In the genomic region with DNA sequence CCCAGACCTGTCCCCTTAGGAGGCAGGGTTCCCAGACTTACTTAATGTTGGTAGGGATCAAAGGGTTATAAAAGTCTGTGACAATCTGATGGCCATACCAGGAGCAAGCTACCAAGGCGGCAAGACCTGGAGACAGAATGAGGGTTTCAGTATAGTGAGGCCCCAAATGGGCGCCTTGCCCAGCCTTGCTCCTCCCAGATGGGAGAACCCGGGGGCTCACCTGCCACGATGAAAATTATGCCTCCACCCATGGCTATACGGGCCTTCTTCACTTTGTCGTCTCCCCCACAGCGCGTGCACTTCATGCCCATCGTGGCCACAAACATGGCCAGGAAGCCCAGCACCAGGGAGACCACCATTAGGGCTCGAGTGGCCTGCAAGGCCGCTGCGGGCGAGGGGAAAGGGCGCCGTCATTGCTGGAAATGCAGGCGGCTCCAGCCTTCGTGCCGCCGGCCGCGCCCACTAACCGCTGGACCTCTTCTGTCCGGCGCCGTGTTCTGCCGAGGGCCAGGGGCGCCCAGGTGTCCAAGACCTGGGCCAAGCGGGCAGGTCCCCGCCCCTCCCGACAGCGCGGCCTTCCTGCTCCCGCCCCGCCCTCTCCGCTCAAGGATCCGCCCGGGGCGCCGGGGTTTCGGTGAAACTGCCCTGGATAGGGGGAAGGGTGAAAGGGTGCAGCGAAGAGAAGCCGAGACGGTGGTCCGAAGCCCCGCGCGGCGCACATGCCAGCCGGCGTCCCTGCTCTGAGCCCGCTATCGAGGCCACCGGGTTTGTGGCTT, we compare ENCODE assay signal across 8 cellular contexts. TPM values are rescaled to one million over a fixed set of nuclear protein-coding genes. Genes with fewer than 3 reads are reported as not detected.
DNase-seq lines count a peak whose midpoint lies in the region; ATAC-seq, FAIRE-seq and TF ChIP-seq lines count a peak whose summit lies in the region.

No MANE protein-coding gene starts in this region.

- H3K9ac ChIP-seq in HepG2 (ENCODE audit: insufficient read depth, low read depth, low read length), result no peak overlapping the region

- H3K9me3 ChIP-seq in HepG2 (ENCODE audit: low read length) (no peaks in the 10 kb centered on the region), testis (no peaks in the 10 kb centered on the region)

- H3K27ac ChIP-seq in HepG2 (ENCODE audit: extremely low read length, insufficient read depth, low read length) (no peak overlapping the region), testis (no peak overlapping the region)

- POLR2A ChIA-PET in HepG2 (lab: Yijun Ruan, JAX), result interaction anchor here (1.2 kb wide), 1 partner anchor 10 kb away, joined by 4 read pairs; no protein-coding TSS in a partner anchor

- DNase-seq in ELF-1 (ENCODE audit: low read depth, low spot score), result peak; percentile 78
- DNase-seq in NCI-H2171 (lab: John Stamatoyannopoulos, UW), result peak; percentile 14
- no peak for DNase-seq in cardiac fibroblast (ENCODE audit: low read depth in 2 of 2)
- DNase-seq in HepG2 (ENCODE audit: low spot score), result no peak
- DNase-seq in testis, result no peak
- DNase-seq in SKM-1 treated with dmso at 0.1 percent for 144 hours (lab: John Stamatoyannopoulos, UW; ENCODE audit: unreplicated experiment), result no peak

- H3K36me3 ChIP-seq in HepG2 (replicated peaks in 1 of 2; ENCODE audit: control insufficient read depth in 1 of 2, insufficient read depth in 2 of 2, low read length in 2 of 2), result 0 out of 5 replicates have a peak, but pooled peaks cover 0 to 3% of the 10 kb centered on the region in 2 experiments
- no peaks in the 10 kb centered on the region for H3K36me3 ChIP-seq in testis (ENCODE audit: low read depth, missing control alignments)

- CTCF ChIA-PET in HepG2 (lab: Yijun Ruan, JAX; ENCODE audit: low intra/inter-chr PET ratio, low total read pairs), result no interaction called here

- 96% methylated on average over 38 of the region's 53 CpGs for WGBS in HepG2 (ENCODE audit: low lambda C conversion rate)
- 8 to 40% methylated on average over 1 to 33 of the region's 53 CpGs for WGBS in testis, 2 donors

- H2AFZ ChIP-seq in HepG2 (ENCODE audit: low read length), result no peak overlapping the region

- TF ChIP-seq EP300 in HepG2 (IDR thresholded peaks at IDR 0.05; ENCODE audit: low read depth in 2 of 2, low read length in 2 of 2), result no peak
- TF ChIP-seq EP300 in HepG2 (CRISPR knock-in tag; IDR thresholded peaks at IDR 0.05; ENCODE audit: borderline replicate concordance), result no peak

- no peak overlapping the region for H3K4me2 ChIP-seq in HepG2 (ENCODE audit: low read depth, low read length)

- H3K4me3 ChIP-seq in cardiac fibroblast (replicated peaks in 1 of 2; ENCODE audit: low read depth in 2 of 2, low read length in 2 of 2), result peak overlapping the region; percentile 35 to 36
- H3K4me3 ChIP-seq in HepG2 (replicated peaks in 1 of 3; ENCODE audit: insufficient read depth in 1 of 3, low read depth in 2 of 3, low read length in 3 of 3), result no peak overlapping the region
- H3K4me3 ChIP-seq in testis, result peak overlapping the region; percentile 45 to 52

- ATAC-seq in HepG2 (no peak), HG02623 (IDR thresholded peaks at IDR 0.05; ENCODE audit: unreplicated experiment) (no peak), HG03135 (IDR thresholded peaks at IDR 0.05; ENCODE audit: unreplicated experiment) (no peak)

- TF ChIP-seq RAD21 in HepG2 (CRISPR knock-in tag; IDR thresholded peaks at IDR 0.05), result no peak

- H4K20me1 ChIP-seq in HepG2 (ENCODE audit: insufficient read depth, low read length), result no peaks in the 10 kb centered on the region

- no peaks in the 10 kb centered on the region for H3K79me2 ChIP-seq in HepG2 (ENCODE audit: insufficient read depth, low read length)

- H3K4me1 ChIP-seq in HepG2 (ENCODE audit: insufficient read depth, low read length) (peaks cover 62% of the 10 kb centered on the region), testis (peaks cover 8% of the 10 kb centered on the region)

- TF ChIP-seq CTCF in cardiac fibroblast (IDR thresholded peaks at IDR 0.05; ENCODE audit: low read depth, low read length), result no peak
- no peak for TF ChIP-seq CTCF in HepG2 (CRISPR knock-in tag; IDR thresholded peaks at IDR 0.05)
- TF ChIP-seq CTCF in testis (IDR thresholded peaks at IDR 0.05), result no peak

- in situ Hi-C loops in HepG2 (cut with HindIII; ENCODE audit: extremely low pct_ligation_motif_present, low pct_unique_long_range_greater_than_20kb), result no loop called here

- no peaks in the 10 kb centered on the region for H3K27me3 ChIP-seq in HepG2 (ENCODE audit: control insufficient read depth in 1 of 2, insufficient read depth in 2 of 2, low read length in 2 of 2)
- no peaks in the 10 kb centered on the region for H3K27me3 ChIP-seq in testis

- no peak for FAIRE-seq in HepG2 (lab: Jason Lieb, UNC)

- no peak for TF ChIP-seq POLR2A in HepG2 (IDR thresholded peaks at IDR 0.05; ENCODE audit: insufficient read depth in 1 of 2, low read depth in 2 of 2, low read length in 2 of 2)
- no peak for TF ChIP-seq POLR2A in testis (IDR thresholded peaks at IDR 0.05)

- intact Hi-C loops in HepG2 (cut with micrococcal nuclease; ENCODE audit: unreplicated experiment), result no loop called here
- intact Hi-C loops in testis (cut with DNase I; ENCODE audit: low total_unique reads), result no loop called here

- no TSS peak for BruUV-seq in HepG2 (replicated peaks; lab: Mats Ljungman, UMichigan)

RNA-seq across cellular contexts. Expression of a gene that starts 1.5 kb away (rescaled TPM):
- total RNA-seq in HepG2 (2016; rRNA removed; fragmentation: Illumina TruSeq; extraction: Trizol) (not detected in 2 replicates), testis (1 to 10 TPM; 4.5 to 6.9 TPM)
- total RNA-seq in HepG2 (2016; cell fraction: cytosol; rRNA removed; fragmentation: Illumina TruSeq; extraction: Trizol; ENCODE audit: low read depth), result not detected in 2 replicates
- total RNA-seq in HepG2 (2016; cell fraction: insoluble cytoplasmic fraction; rRNA removed; fragmentation: Illumina TruSeq; extraction: Trizol), result not detected in 2 replicates
- not detected in 2 replicates for total RNA-seq in HepG2 (2016; cell fraction: membrane; rRNA removed; fragmentation: Illumina TruSeq; extraction: Trizol)
- not detected in 2 replicates for total RNA-seq in HepG2 (2016; cell fraction: nucleus; rRNA removed; fragmentation: Illumina TruSeq; extraction: Trizol)
- polyA plus RNA-seq in HepG2 (2011; rRNA removed) (not detected in 2 replicates), testis (ENCODE audit: insufficient read depth, low read depth, low replicate concordance) (8.8 TPM)
- polyA plus RNA-seq in HepG2 (2011; cell fraction: cytosol; rRNA removed), result not detected in 2 replicates
- not detected in 2 replicates for polyA plus RNA-seq in HepG2 (2011; cell fraction: nucleus; rRNA removed)
- not detected in 2 replicates for polyA plus RNA-seq in HepG2 (2012)
- polyA plus RNA-seq in HepG2 (2016; cell fraction: cytosol; fragmentation: Illumina TruSeq; extraction: Trizol; ENCODE audit: low read depth), result not detected in 2 replicates
- polyA plus RNA-seq in HepG2 (2016; cell fraction: insoluble cytoplasmic fraction; fragmentation: Illumina TruSeq; extraction: Trizol; ENCODE audit: low read depth), result not detected in 2 replicates
- not detected in 2 replicates for polyA plus RNA-seq in HepG2 (2016; cell fraction: membrane; fragmentation: Illumina TruSeq; extraction: Trizol; ENCODE audit: low read depth)
- polyA plus RNA-seq in HepG2 (2016; cell fraction: nucleus; fragmentation: Illumina TruSeq; extraction: Trizol; ENCODE audit: insufficient read depth, low read depth), result not detected in 2 replicates
- 10.0 TPM in 1 of 2 replicates, not detected in the other for polyA minus RNA-seq in HepG2 (2011; rRNA and poly(A)+ RNA removed; ENCODE audit: low replicate concordance)
- polyA minus RNA-seq in HepG2 (2011; cell fraction: cytosol; rRNA and poly(A)+ RNA removed), result not detected in 2 replicates
- not detected in 2 replicates for polyA minus RNA-seq in HepG2 (2011; cell fraction: nucleus; rRNA and poly(A)+ RNA removed)

RNA-seq across cellular contexts. Expression of a gene that starts 8.8 kb away (rescaled TPM):
- 68.0 and 69.8 TPM in 2 replicates for total RNA-seq in HepG2 (2016; rRNA removed; fragmentation: Illumina TruSeq; extraction: Trizol)
- 111 and 129 TPM in 2 replicates for total RNA-seq in HepG2 (2016; cell fraction: cytosol; rRNA removed; fragmentation: Illumina TruSeq; extraction: Trizol; ENCODE audit: low read depth)
- total RNA-seq in HepG2 (2016; cell fraction: insoluble cytoplasmic fraction; rRNA removed; fragmentation: Illumina TruSeq; extraction: Trizol), result 64.4 and 71.8 TPM in 2 replicates
- total RNA-seq in HepG2 (2016; cell fraction: membrane; rRNA removed; fragmentation: Illumina TruSeq; extraction: Trizol), result 142 and 154 TPM in 2 replicates
- 40.7 and 41.3 TPM in 2 replicates for total RNA-seq in HepG2 (2016; cell fraction: nucleus; rRNA removed; fragmentation: Illumina TruSeq; extraction: Trizol)
- 67.6 and 75.4 TPM in 2 replicates for polyA plus RNA-seq in HepG2 (2011; rRNA removed)
- 79.0 and 80.4 TPM in 2 replicates for polyA plus RNA-seq in HepG2 (2011; cell fraction: cytosol; rRNA removed)
- polyA plus RNA-seq in HepG2 (2011; cell fraction: nucleus; rRNA removed), result 109 and 116 TPM in 2 replicates
- 54.3 and 56.5 TPM in 2 replicates for polyA plus RNA-seq in HepG2 (2012)
- polyA plus RNA-seq in HepG2 (2016; cell fraction: cytosol; fragmentation: Illumina TruSeq; extraction: Trizol; ENCODE audit: low read depth), result 153 and 183 TPM in 2 replicates
- polyA plus RNA-seq in HepG2 (2016; cell fraction: insoluble cytoplasmic fraction; fragmentation: Illumina TruSeq; extraction: Trizol; ENCODE audit: low read depth), result 78.9 and 80.0 TPM in 2 replicates
- polyA plus RNA-seq in HepG2 (2016; cell fraction: membrane; fragmentation: Illumina TruSeq; extraction: Trizol; ENCODE audit: low read depth), result 162 and 180 TPM in 2 replicates
- polyA plus RNA-seq in HepG2 (2016; cell fraction: nucleus; fragmentation: Illumina TruSeq; extraction: Trizol; ENCODE audit: insufficient read depth, low read depth), result 87.0 and 90.3 TPM in 2 replicates
- 70.4 and 79.0 TPM in 2 replicates for polyA minus RNA-seq in HepG2 (2011; rRNA and poly(A)+ RNA removed; ENCODE audit: low replicate concordance)
- 19.7 and 20.9 TPM in 2 replicates for polyA minus RNA-seq in HepG2 (2011; cell fraction: cytosol; rRNA and poly(A)+ RNA removed)
- polyA minus RNA-seq in HepG2 (2011; cell fraction: nucleus; rRNA and poly(A)+ RNA removed), result 29.2 and 33.6 TPM in 2 replicates
- total RNA-seq in testis, result 100 to 1,000 TPM; 107 to 123 TPM
- 295 TPM for polyA plus RNA-seq in testis (ENCODE audit: insufficient read depth, low read depth, low replicate concordance)

RNA-seq across cellular contexts. Expression of a gene that starts 9.3 kb away (rescaled TPM):
- total RNA-seq in HepG2 (2016; rRNA removed; fragmentation: Illumina TruSeq; extraction: Trizol) (19.8 and 32.0 TPM in 2 replicates), testis (10 to 100 TPM; 86.4 to 94.0 TPM)
- 19.4 and 21.9 TPM in 2 replicates for total RNA-seq in HepG2 (2016; cell fraction: cytosol; rRNA removed; fragmentation: Illumina TruSeq; extraction: Trizol; ENCODE audit: low read depth)
- 18.5 and 25.6 TPM in 2 replicates for total RNA-seq in HepG2 (2016; cell fraction: insoluble cytoplasmic fraction; rRNA removed; fragmentation: Illumina TruSeq; extraction: Trizol)
- total RNA-seq in HepG2 (2016; cell fraction: membrane; rRNA removed; fragmentation: Illumina TruSeq; extraction: Trizol), result 66.8 and 71.2 TPM in 2 replicates
- 30.3 and 34.3 TPM in 2 replicates for total RNA-seq in HepG2 (2016; cell fraction: nucleus; rRNA removed; fragmentation: Illumina TruSeq; extraction: Trizol)
- polyA plus RNA-seq in HepG2 (2011; rRNA removed) (118 and 126 TPM in 2 replicates), testis (ENCODE audit: insufficient read depth, low read depth, low replicate concordance) (138 TPM)
- polyA plus RNA-seq in HepG2 (2011; cell fraction: cytosol; rRNA removed), result 101 and 109 TPM in 2 replicates
- polyA plus RNA-seq in HepG2 (2011; cell fraction: nucleus; rRNA removed), result 101 and 114 TPM in 2 replicates
- polyA plus RNA-seq in HepG2 (2012), result 127 and 151 TPM in 2 replicates
- polyA plus RNA-seq in HepG2 (2016; cell fraction: cytosol; fragmentation: Illumina TruSeq; extraction: Trizol; ENCODE audit: low read depth), result 143 and 153 TPM in 2 replicates
- 110 and 145 TPM in 2 replicates for polyA plus RNA-seq in HepG2 (2016; cell fraction: insoluble cytoplasmic fraction; fragmentation: Illumina TruSeq; extraction: Trizol; ENCODE audit: low read depth)
- polyA plus RNA-seq in HepG2 (2016; cell fraction: membrane; fragmentation: Illumina TruSeq; extraction: Trizol; ENCODE audit: low read depth), result 280 and 308 TPM in 2 replicates
- 149 and 153 TPM in 2 replicates for polyA plus RNA-seq in HepG2 (2016; cell fraction: nucleus; fragmentation: Illumina TruSeq; extraction: Trizol; ENCODE audit: insufficient read depth, low read depth)
- 128 and 176 TPM in 2 replicates for polyA minus RNA-seq in HepG2 (2011; rRNA and poly(A)+ RNA removed; ENCODE audit: low replicate concordance)
- 85.9 and 95.1 TPM in 2 replicates for polyA minus RNA-seq in HepG2 (2011; cell fraction: cytosol; rRNA and poly(A)+ RNA removed)
- polyA minus RNA-seq in HepG2 (2011; cell fraction: nucleus; rRNA and poly(A)+ RNA removed), result 45.1 and 50.7 TPM in 2 replicates

RNA-seq across cellular contexts. Expression of a gene that starts 18.5 kb away (rescaled TPM):
- total RNA-seq in HepG2 (2016; rRNA removed; fragmentation: Illumina TruSeq; extraction: Trizol) (161 and 239 TPM in 2 replicates), testis (100 to 1,000 TPM; 521 to 683 TPM)
- 90.5 and 100 TPM in 2 replicates for total RNA-seq in HepG2 (2016; cell fraction: cytosol; rRNA removed; fragmentation: Illumina TruSeq; extraction: Trizol; ENCODE audit: low read depth)
- 168 and 250 TPM in 2 replicates for total RNA-seq in HepG2 (2016; cell fraction: insoluble cytoplasmic fraction; rRNA removed; fragmentation: Illumina TruSeq; extraction: Trizol)
- total RNA-seq in HepG2 (2016; cell fraction: membrane; rRNA removed; fragmentation: Illumina TruSeq; extraction: Trizol), result 138 and 155 TPM in 2 replicates
- total RNA-seq in HepG2 (2016; cell fraction: nucleus; rRNA removed; fragmentation: Illumina TruSeq; extraction: Trizol), result 68.4 and 69.0 TPM in 2 replicates
- polyA plus RNA-seq in HepG2 (2011; rRNA removed) (274 and 310 TPM in 2 replicates), testis (ENCODE audit: insufficient read depth, low read depth, low replicate concordance) (1,171 TPM)
- 305 and 428 TPM in 2 replicates for polyA plus RNA-seq in HepG2 (2011; cell fraction: cytosol; rRNA removed)
- polyA plus RNA-seq in HepG2 (2011; cell fraction: nucleus; rRNA removed), result 83.2 and 122 TPM in 2 replicates
- 331 and 348 TPM in 2 replicates for polyA plus RNA-seq in HepG2 (2012)
- polyA plus RNA-seq in HepG2 (2016; cell fraction: cytosol; fragmentation: Illumina TruSeq; extraction: Trizol; ENCODE audit: low read depth), result 210 and 241 TPM in 2 replicates
- 472 and 477 TPM in 2 replicates for polyA plus RNA-seq in HepG2 (2016; cell fraction: insoluble cytoplasmic fraction; fragmentation: Illumina TruSeq; extraction: Trizol; ENCODE audit: low read depth)
- polyA plus RNA-seq in HepG2 (2016; cell fraction: membrane; fragmentation: Illumina TruSeq; extraction: Trizol; ENCODE audit: low read depth), result 260 and 279 TPM in 2 replicates
- polyA plus RNA-seq in HepG2 (2016; cell fraction: nucleus; fragmentation: Illumina TruSeq; extraction: Trizol; ENCODE audit: insufficient read depth, low read depth), result 204 and 210 TPM in 2 replicates
- 234 and 265 TPM in 2 replicates for polyA minus RNA-seq in HepG2 (2011; rRNA and poly(A)+ RNA removed; ENCODE audit: low replicate concordance)
- polyA minus RNA-seq in HepG2 (2011; cell fraction: cytosol; rRNA and poly(A)+ RNA removed), result 83.4 and 114 TPM in 2 replicates
- 37.2 and 53.3 TPM in 2 replicates for polyA minus RNA-seq in HepG2 (2011; cell fraction: nucleus; rRNA and poly(A)+ RNA removed)

RNA-seq across cellular contexts. Expression of a gene that starts 20.7 kb away (rescaled TPM):
- total RNA-seq in HepG2 (2016; rRNA removed; fragmentation: Illumina TruSeq; extraction: Trizol), result 2.6 and 5.8 TPM in 2 replicates
- total RNA-seq in HepG2 (2016; cell fraction: cytosol; rRNA removed; fragmentation: Illumina TruSeq; extraction: Trizol; ENCODE audit: low read depth), result 1.1 and 1.3 TPM in 2 replicates
- 2.6 and 6.2 TPM in 2 replicates for total RNA-seq in HepG2 (2016; cell fraction: insoluble cytoplasmic fraction; rRNA removed; fragmentation: Illumina TruSeq; extraction: Trizol)
- 2.9 and 3.0 TPM in 2 replicates for total RNA-seq in HepG2 (2016; cell fraction: membrane; rRNA removed; fragmentation: Illumina TruSeq; extraction: Trizol)
- total RNA-seq in HepG2 (2016; cell fraction: nucleus; rRNA removed; fragmentation: Illumina TruSeq; extraction: Trizol), result 5.2 and 8.4 TPM in 2 replicates
- 4.9 and 6.3 TPM in 2 replicates for polyA plus RNA-seq in HepG2 (2011; rRNA removed)
- 3.9 and 5.4 TPM in 2 replicates for polyA plus RNA-seq in HepG2 (2011; cell fraction: cytosol; rRNA removed)
- polyA plus RNA-seq in HepG2 (2011; cell fraction: nucleus; rRNA removed), result 13.8 and 15.9 TPM in 2 replicates
- 1.9 and 2.8 TPM in 2 replicates for polyA plus RNA-seq in HepG2 (2012)
- polyA plus RNA-seq in HepG2 (2016; cell fraction: cytosol; fragmentation: Illumina TruSeq; extraction: Trizol; ENCODE audit: low read depth), result 0.44 and 0.46 TPM in 2 replicates
- 1.6 and 2.0 TPM in 2 replicates for polyA plus RNA-seq in HepG2 (2016; cell fraction: insoluble cytoplasmic fraction; fragmentation: Illumina TruSeq; extraction: Trizol; ENCODE audit: low read depth)
- 1.1 and 1.3 TPM in 2 replicates for polyA plus RNA-seq in HepG2 (2016; cell fraction: membrane; fragmentation: Illumina TruSeq; extraction: Trizol; ENCODE audit: low read depth)
- 8.0 and 10.3 TPM in 2 replicates for polyA plus RNA-seq in HepG2 (2016; cell fraction: nucleus; fragmentation: Illumina TruSeq; extraction: Trizol; ENCODE audit: insufficient read depth, low read depth)
- polyA minus RNA-seq in HepG2 (2011; rRNA and poly(A)+ RNA removed; ENCODE audit: low replicate concordance), result 0.68 and 20.8 TPM in 2 replicates
- 5.3 and 5.8 TPM in 2 replicates for polyA minus RNA-seq in HepG2 (2011; cell fraction: cytosol; rRNA and poly(A)+ RNA removed)
- polyA minus RNA-seq in HepG2 (2011; cell fraction: nucleus; rRNA and poly(A)+ RNA removed), result 10.2 and 10.3 TPM in 2 replicates
- total RNA-seq in testis, result 1 to 10 TPM; 4.2 to 6.6 TPM
- 4.7 TPM for polyA plus RNA-seq in testis (ENCODE audit: insufficient read depth, low read depth, low replicate concordance)

Comparison
In these comparisons a context has a peak if more than half of its experiments do, and no peak if none do; other contexts are left out.
1. DNase-seq: peak in ELF-1 (single experiment) and NCI-H2171 (single experiment); none in cardiac fibroblast (0 of 2), HepG2 (single experiment), testis (single experiment) and SKM-1 treated with dmso at 0.1 percent for 144 hours (single experiment).
2. H3K4me3 ChIP-seq: peak in cardiac fibroblast (2 of 2) and testis (2 of 2); none in HepG2 (0 of 3).